In genomic region chr11:8103909-8104308, GRCh38 we compare ENCODE assay signal across 29 cellular contexts. TPM values are rescaled to one million over a fixed set of nuclear protein-coding genes. Genes with fewer than 3 reads are reported as not detected.
"Had no signal": no experiment of that assay in that cellular context is flagged by ENCODE, and none has a peak within 500 bp of the region (broad histone marks: within the 10 kb centered on the region; RNA-seq: fewer than 3 reads in every experiment).

No MANE protein-coding gene starts in this region.

- H3K27me3 ChIP-seq: brain microvascular endothelial cell, foreskin keratinocyte, gastrocnemius medialis had no signal

- H3K4me1 Mint-ChIP-seq: activated B cell treated with CpG ODN at 0.5 μM for 24 hours had no signal

- H3K4me1 ChIP-seq: foreskin keratinocyte had no signal

- H3K36me3 Mint-ChIP-seq: activated naive CD8-positive, alpha-beta T cell had no signal

- H3K27ac ChIP-seq: brain microvascular endothelial cell, epithelial cell of prostate, foreskin keratinocyte, gastrocnemius medialis, WERI-Rb-1 had no signal

- H3K9me3 ChIP-seq: gastrocnemius medialis had no signal

- ATAC-seq: activated CD8-positive, alpha-beta T cell treated with anti-CD3 and anti-CD28 coated beads for 36 hours; activated T-cell treated with anti-CD3 and anti-CD28 coated beads, Interleukin-2, amount 50 U/mL, for 4 hours; foreskin keratinocyte; gastrocnemius medialis; SK-N-SH treated with all-trans-retinoic acid at 6 μM for 48 hours; T-helper 17 cell had no signal

- H3K27me3 Mint-ChIP-seq: activated B cell treated with CpG ODN at 0.5 μM for 24 hours; activated CD8-positive, alpha-beta T cell treated with anti-CD3 and anti-CD28 coated beads for 36 hours; activated naive CD8-positive, alpha-beta T cell; T-helper 17 cell had no signal

- H3K4me3 ChIP-seq: gastrocnemius medialis had no signal

- H3K4me3 Mint-ChIP-seq: activated B cell treated with CpG ODN at 0.5 μM for 24 hours; activated CD8-positive, alpha-beta T cell treated with anti-CD3 and anti-CD28 coated beads for 36 hours; activated naive CD8-positive, alpha-beta T cell; activated T-cell treated with anti-CD3 and anti-CD28 coated beads, Interleukin-2, amount 50 U/mL, for 4 hours; activated T-helper 1 cell treated with anti-CD3 and anti-CD28 coated beads, Interleukin-12 subunit alpha, Interleukin-12 subunit beta, Interleukin-2, Interleukin-4 antibody, amounts not matched to agents 30 ng/mL and 10 ng/mL and 1 ng/mL, durations not matched to agents 14 hours and 24 hours and 36 hours; T-helper 17 cell; T-helper 2 cell treated with Interferon-gamma antibody and Interleukin-4, amounts not matched to agents 5 μg/mL and 100 μg/mL, for 36 hours had no signal

- DNase-seq: activated B cell treated with CpG ODN at 0.5 μM for 24 hours; activated CD4-positive, alpha-beta T cell treated with anti-CD3 and anti-CD28 coated beads for 1 hour; activated CD4-positive, alpha-beta T cell treated with anti-CD3 and anti-CD28 coated beads for 4 hours; activated CD4-positive, alpha-beta T cell treated with anti-CD3 and anti-CD28 coated beads, Interleukin-2, amount 50 U/mL, for 1 hour; activated CD4-positive, alpha-beta T cell treated with anti-CD3 and anti-CD28 coated beads, Interleukin-2, amount 50 U/mL, for 48 hours; activated CD8-positive, alpha-beta memory T cell treated with anti-CD3 and anti-CD28 coated beads for 24 hours; activated CD8-positive, alpha-beta T cell treated with anti-CD3 and anti-CD28 coated beads for 36 hours; activated gamma-delta T cell treated with Interleukin-2 at 50 U/mL for 16 hours; activated naive CD4-positive, alpha-beta T cell treated with anti-CD3 and anti-CD28 coated beads, Interleukin-2, amount 50 U/mL, for 16 hours; activated naive CD4-positive, alpha-beta T cell treated with Interleukin-2 at 50 U/mL for 16 hours; activated T-cell treated with anti-CD3 and anti-CD28 coated beads, Interleukin-2, amount 50 U/mL, for 4 hours; amniotic stem cell; anterior cingulate cortex; brain microvascular endothelial cell; caudate nucleus; effector CD8-positive, alpha-beta T cell; foreskin keratinocyte; gastrocnemius medialis; glutamatergic neuron; T-helper 1 cell; T-helper 17 cell; T1000; WERI-Rb-1 had no signal

- H3K27ac Mint-ChIP-seq: activated B cell treated with CpG ODN at 0.5 μM for 24 hours; activated CD8-positive, alpha-beta T cell treated with anti-CD3 and anti-CD28 coated beads for 36 hours; activated naive CD8-positive, alpha-beta T cell; activated T-helper 1 cell treated with anti-CD3 and anti-CD28 coated beads, Interleukin-12 subunit alpha, Interleukin-12 subunit beta, Interleukin-2, Interleukin-4 antibody, amounts not matched to agents 30 ng/mL and 10 ng/mL and 1 ng/mL, durations not matched to agents 14 hours and 24 hours and 36 hours; activated T-helper 2 cell treated with anti-CD3 and anti-CD28 coated beads, Interferon-gamma antibody, Interleukin-2, Interleukin-4, amounts not matched to agents 10 μg/mL and 5 μg/mL and 100 μg/mL, durations not matched to agents 14 hours and 24 hours and 36 hours; T-helper 2 cell treated with Interferon-gamma antibody and Interleukin-4, amounts not matched to agents 5 μg/mL and 100 μg/mL, for 36 hours had no signal

- H3K36me3 ChIP-seq: brain microvascular endothelial cell, gastrocnemius medialis had no signal

- H3K9me3 Mint-ChIP-seq: activated B cell treated with CpG ODN at 0.5 μM for 24 hours; activated CD8-positive, alpha-beta T cell treated with anti-CD3 and anti-CD28 coated beads for 36 hours; activated T-cell treated with anti-CD3 and anti-CD28 coated beads, Interleukin-2, amount 50 U/mL, for 4 hours; activated T-helper 1 cell treated with anti-CD3 and anti-CD28 coated beads, Interleukin-12 subunit alpha, Interleukin-12 subunit beta, Interleukin-2, Interleukin-4 antibody, amounts not matched to agents 30 ng/mL and 10 ng/mL and 1 ng/mL, durations not matched to agents 14 hours and 24 hours and 36 hours; activated T-helper 2 cell treated with anti-CD3 and anti-CD28 coated beads, Interferon-gamma antibody, Interleukin-2, Interleukin-4, amounts not matched to agents 10 μg/mL and 5 μg/mL and 100 μg/mL, durations not matched to agents 14 hours and 24 hours and 36 hours; T-helper 2 cell treated with Interferon-gamma antibody and Interleukin-4, amounts not matched to agents 5 μg/mL and 100 μg/mL, for 36 hours had no signal

RNA-seq across cellular contexts. Expression of gene TUB, which starts 22.9 kb away (rescaled TPM):
- total RNA-seq: activated B cell treated with CpG ODN at 0.5 μM for 24 hours had no signal
